ENCODE assay signal across 26 cellular contexts in the genomic region with DNA sequence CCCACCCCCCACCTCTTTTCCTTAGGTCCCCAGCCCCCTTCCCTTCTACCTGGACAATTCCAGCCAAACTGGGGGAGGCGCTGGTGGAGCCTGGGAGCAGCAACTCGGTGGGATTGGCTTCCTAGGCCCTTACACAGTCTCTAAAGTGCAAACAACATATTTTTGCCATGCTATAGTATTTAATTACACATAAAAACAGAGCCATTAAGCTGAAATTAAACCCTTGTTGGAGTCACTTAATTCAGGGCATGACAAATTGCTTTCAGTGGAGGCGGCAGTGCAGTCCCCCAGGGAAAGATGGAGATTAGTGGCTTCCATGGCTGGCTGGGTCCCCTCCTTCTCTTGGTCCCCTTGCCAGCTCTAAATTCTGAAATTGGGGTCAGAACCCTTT. TPM values are rescaled to one million over a fixed set of nuclear protein-coding genes. Genes with fewer than 3 reads are reported as not detected.
A peak's percentile ranks its signal among the peaks of the same experiment; 100 is the strongest.
DNase-seq lines count a peak whose midpoint lies in the region; ATAC-seq, FAIRE-seq and TF ChIP-seq lines count a peak whose summit lies in the region.
"Had no signal": no experiment of that assay in that cellular context is flagged by ENCODE, and none has a peak within 500 bp of the region (broad histone marks: within the 10 kb centered on the region; RNA-seq: fewer than 3 reads in every experiment).

No MANE protein-coding gene starts in this region.

- no peaks in the 10 kb centered on the region for H3K4me1 Mint-ChIP-seq in activated naive CD8-positive, alpha-beta T cell treated with anti-CD3 and anti-CD28 coated beads, Interleukin-2, amount 50 U/mL, for 24 hours

- H3K27me3 Mint-ChIP-seq in activated naive CD8-positive, alpha-beta T cell treated with anti-CD3 and anti-CD28 coated beads, Interleukin-2, amount 50 U/mL, for 24 hours, result no peaks in the 10 kb centered on the region
- H3K27me3 Mint-ChIP-seq: activated naive CD8-positive, alpha-beta T cell treated with anti-CD3 and anti-CD28 coated beads, Interleukin-2, amount 10 ng/mL, durations not matched to agents 7 days and 5 days; T-helper 17 cell had no signal

- TF ChIP-seq CTCF in esophagus squamous epithelium (IDR thresholded peaks at IDR 0.05) (no peak), sigmoid colon (IDR thresholded peaks at IDR 0.05) (no peak)

- H3K4me1 ChIP-seq in esophagus squamous epithelium (peaks cover 3 to 83% (median 59%) of the 10 kb centered on the region in 3 donors), sigmoid colon (peaks cover 0 to 84% (median 82%) of the 10 kb centered on the region in 4 donors)

- H3K27me3 ChIP-seq in esophagus squamous epithelium, result no peaks in the 10 kb centered on the region
- no peaks in the 10 kb centered on the region for H3K27me3 ChIP-seq in sigmoid colon
- H3K27me3 ChIP-seq: BLaER1 treated with 17β-estradiol and CSF1 and Interleukin-3, amounts not matched to agents 10 nM and 100 nM; right atrium auricular region; suprapubic skin had no signal

- no peaks in the 10 kb centered on the region for H3K9me3 ChIP-seq in esophagus squamous epithelium
- no peaks in the 10 kb centered on the region for H3K9me3 ChIP-seq in sigmoid colon
- H3K9me3 ChIP-seq: BLaER1 treated with 17β-estradiol and CSF1 and Interleukin-3, amounts not matched to agents 10 nM and 100 nM; right atrium auricular region; suprapubic skin had no signal

- intact Hi-C loops in esophagus squamous epithelium (cut with DNase I) (no loop called here), sigmoid colon (cut with DNase I) (no loop called here)

- 31 to 59% methylated on average over 2 of the region's 3 CpGs for WGBS in esophagus squamous epithelium, 2 donors
- 62 to 70% methylated on average over 3 of the region's 3 CpGs for WGBS in sigmoid colon, 2 donors

- no peak overlapping the region for H3K27ac Mint-ChIP-seq in activated naive CD8-positive, alpha-beta T cell treated with anti-CD3 and anti-CD28 coated beads, Interleukin-2, amount 50 U/mL, for 24 hours
- H3K27ac Mint-ChIP-seq: activated naive CD8-positive, alpha-beta T cell treated with anti-CD3 and anti-CD28 coated beads, Interleukin-2, amount 10 ng/mL, durations not matched to agents 7 days and 5 days; T-helper 17 cell had no signal

- peaks cover 0 to 29% (median 0%) of the 10 kb centered on the region in 3 donors for H3K36me3 ChIP-seq in esophagus squamous epithelium
- H3K36me3 ChIP-seq in sigmoid colon, result peaks cover 0 to 26% (median 6%) of the 10 kb centered on the region in 4 donors

- H3K4me3 ChIP-seq in esophagus squamous epithelium (no peak overlapping the region), sigmoid colon (no peak overlapping the region)
- H3K4me3 ChIP-seq: BLaER1 treated with 17β-estradiol and CSF1 and Interleukin-3, amounts not matched to agents 10 nM and 100 nM; lung; right atrium auricular region; suprapubic skin had no signal

- no peak for FAIRE-seq in GM19239 (lab: Jason Lieb, UNC)
- FAIRE-seq: A204.1, endothelial cell of umbilical vein had no signal

- no peaks in the 10 kb centered on the region for H3K36me3 Mint-ChIP-seq in activated naive CD8-positive, alpha-beta T cell treated with anti-CD3 and anti-CD28 coated beads, Interleukin-2, amount 50 U/mL, for 24 hours (ENCODE audit: low read depth)

- TF ChIP-seq POLR2A in esophagus squamous epithelium (IDR thresholded peaks at IDR 0.05), result no peak
- TF ChIP-seq POLR2A in sigmoid colon (IDR thresholded peaks at IDR 0.05), result no peak

- no peak for TF ChIP-seq EP300 in sigmoid colon (IDR thresholded peaks at IDR 0.05)

- H3K27ac ChIP-seq in esophagus squamous epithelium, result peak overlapping the region; percentile 9 to 65 (median 40)
- H3K27ac ChIP-seq in sigmoid colon, result peak overlapping the region; percentile 59 to 94 (median 80)
- H3K27ac ChIP-seq: BLaER1 treated with 17β-estradiol and CSF1 and Interleukin-3, amounts not matched to agents 10 nM and 100 nM; foreskin keratinocyte had no signal

- no peak for ATAC-seq in activated naive CD8-positive, alpha-beta T cell treated with anti-CD3 and anti-CD28 coated beads, Interleukin-2, amount 50 U/mL, for 24 hours
- ATAC-seq: foreskin keratinocyte, T-helper 17 cell had no signal

- no peaks in the 10 kb centered on the region for H3K9me3 Mint-ChIP-seq in activated naive CD8-positive, alpha-beta T cell treated with anti-CD3 and anti-CD28 coated beads, Interleukin-2, amount 50 U/mL, for 24 hours
- H3K9me3 Mint-ChIP-seq: activated naive CD8-positive, alpha-beta T cell treated with anti-CD3 and anti-CD28 coated beads, Interleukin-2, amount 10 ng/mL, durations not matched to agents 7 days and 5 days had no signal

- DNase-seq in NCI-H2171 treated with DMSO at 0.1 percent for 48 hours (lab: John Stamatoyannopoulos, UW), result peak; percentile 12
- DNase-seq in NCI-H2171 (lab: John Stamatoyannopoulos, UW), result no peak
- DNase-seq in NCI-H1436 (lab: John Stamatoyannopoulos, UW), result peak; percentile 66
- DNase-seq in esophagus squamous epithelium (lab: John Stamatoyannopoulos, UW), result no peak
- DNase-seq in sigmoid colon, result no peak
- no peak for DNase-seq in activated naive CD8-positive, alpha-beta T cell treated with anti-CD3 and anti-CD28 coated beads, Interleukin-2, amount 50 U/mL, for 24 hours
- no peak for DNase-seq in T1000 (lab: John Stamatoyannopoulos, UW)
- no peak for DNase-seq in GM19239 (ENCODE audit: insufficient read length, low spot score)
- DNase-seq: activated CD8-positive, alpha-beta memory T cell treated with anti-CD3 and anti-CD28 coated beads, Interleukin-2, amount 50 U/mL, for 48 hours; activated naive CD8-positive, alpha-beta T cell treated with anti-CD3 and anti-CD28 coated beads, Interleukin-2, amount 10 ng/mL, durations not matched to agents 7 days and 5 days; dermis blood vessel endothelial cell; foreskin keratinocyte; GDM1; islet precursor cell; KBM-7; NCI-H1930; NCI-H510A treated with DMSO at 0.1 percent for 48 hours; nucleus accumbens; SHP77; T-helper 17 cell had no signal

- H3K4me3 Mint-ChIP-seq in activated naive CD8-positive, alpha-beta T cell treated with anti-CD3 and anti-CD28 coated beads, Interleukin-2, amount 50 U/mL, for 24 hours, result no peak overlapping the region
- H3K4me3 Mint-ChIP-seq: activated naive CD8-positive, alpha-beta T cell treated with anti-CD3 and anti-CD28 coated beads, Interleukin-2, amount 10 ng/mL, durations not matched to agents 7 days and 5 days; T-helper 17 cell had no signal

RNA-seq across cellular contexts. Expression of a gene that starts 17.3 kb away (rescaled TPM):
- total RNA-seq in esophagus squamous epithelium, result 100 to 1,000 TPM in 1 of 4 donors, 10 to 100 TPM in 3; 27.1 to 154 (median 73.0) TPM
- 100 to 1,000 TPM; 198 to 440 (median 325) TPM for total RNA-seq in sigmoid colon
- 100 to 1,000 TPM in 2 of 3 donors, 10 to 100 TPM in 1; 30.3 to 242 (median 108) TPM for polyA plus RNA-seq in sigmoid colon

RNA-seq across cellular contexts. Expression of a gene that starts 40.8 kb away (rescaled TPM):
- total RNA-seq in esophagus squamous epithelium (100 to 1,000 TPM in 1 of 4 donors, 10 to 100 TPM in 3; 34.6 to 104 (median 71.1) TPM), sigmoid colon (not detected)
- polyA plus RNA-seq in sigmoid colon, result 1 to 10 TPM; 1.2 to 6.9 (median 1.8) TPM
- total RNA-seq: dermis blood vessel endothelial cell, endothelial cell of umbilical vein, right atrium auricular region had no signal
- polyA plus RNA-seq: endothelial cell of umbilical vein had no signal

RNA-seq across cellular contexts. Expression of a gene that starts 42.9 kb away (rescaled TPM):
- total RNA-seq in esophagus squamous epithelium, result 10 to 100 TPM; 24.9 to 87.1 (median 50.6) TPM
- total RNA-seq in sigmoid colon, result 1 to 10 TPM in 3 of 4 donors, under 1 TPM in 1; 0.33 to 2.3 (median 1.8) TPM
- polyA plus RNA-seq in sigmoid colon, result 10 to 100 TPM in 2 of 3 donors, 1 to 10 TPM in 1; 1.8 to 28.7 (median 11.3) TPM

Comparison
In these comparisons a context has a peak if more than half of its experiments do, and no peak if none do; other contexts are left out.
1. DNase-seq: peak in NCI-H2171 treated with DMSO at 0.1 percent for 48 hours (single experiment) and NCI-H1436 (single experiment); none in NCI-H2171 (single experiment), esophagus squamous epithelium (single experiment), sigmoid colon (single experiment), activated naive CD8-positive, alpha-beta T cell treated with anti-CD3 and anti-CD28 coated beads, Interleukin-2, amount 50 U/mL, for 24 hours (single experiment), T1000 (single experiment) and GM19239 (single experiment).
2. RNA of a gene that starts 40.8 kb away (total RNA-seq): 34.6 to 104 TPM in esophagus squamous epithelium; not detected in sigmoid colon; every median in the first group is over 10 times any median in the second.
3. RNA of a gene that starts 42.9 kb away (total RNA-seq): 24.9 to 87.1 TPM in esophagus squamous epithelium; 0.33 to 2.3 TPM in sigmoid colon; every median in the first group is over 4 times any median in the second.